22 cellular contexts compared by ENCODE assay signal in the genomic region with DNA sequence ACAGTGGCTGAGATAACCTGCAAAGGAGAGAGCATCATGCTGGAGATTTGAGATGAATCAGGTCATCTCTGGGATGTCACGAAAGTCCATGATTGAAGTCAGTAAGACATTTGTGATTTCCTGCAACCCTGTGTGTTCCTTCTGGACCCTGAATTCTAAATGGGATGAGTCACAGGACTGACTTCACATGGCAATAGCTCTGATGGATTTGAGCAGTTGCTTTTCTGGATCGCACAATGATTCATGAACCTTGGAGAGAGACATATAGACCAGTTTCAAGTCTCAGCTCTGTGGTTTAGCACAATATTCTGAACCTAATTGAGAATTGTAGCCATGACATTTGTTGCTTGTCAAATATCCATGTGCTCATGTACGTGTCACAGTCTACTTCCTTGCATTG.
DNase-seq lines count a peak whose midpoint lies in the region; ATAC-seq, FAIRE-seq and TF ChIP-seq lines count a peak whose summit lies in the region.
"Had no signal": no experiment of that assay in that cellular context is flagged by ENCODE, and none has a peak within 500 bp of the region (broad histone marks: within the 10 kb centered on the region; RNA-seq: fewer than 3 reads in every experiment).

No MANE protein-coding gene starts in this region.

- H3K4me3 Mint-ChIP-seq in activated naive CD8-positive, alpha-beta T cell treated with anti-CD3 and anti-CD28 coated beads, Interleukin-2, amount 50 U/mL, for 24 hours = no peak overlapping the region
- no peak overlapping the region for H3K4me3 Mint-ChIP-seq in activated naive CD8-positive, alpha-beta T cell treated with anti-CD3 and anti-CD28 coated beads for 36 hours
- no peak overlapping the region for H3K4me3 Mint-ChIP-seq in naive thymus-derived CD4-positive, alpha-beta T cell
- H3K4me3 Mint-ChIP-seq: CD4-positive, alpha-beta memory T cell had no signal

- DNase-seq in activated naive CD8-positive, alpha-beta T cell treated with anti-CD3 and anti-CD28 coated beads, Interleukin-2, amount 50 U/mL, for 24 hours = no peak
- no peak for DNase-seq in activated naive CD8-positive, alpha-beta T cell treated with anti-CD3 and anti-CD28 coated beads for 36 hours
- DNase-seq in PC-3 (peak; percentile 15), foreskin fibroblast (peak; percentile 11 to 40), GM12892 (ENCODE audit: insufficient read length) (no peak), HepG2 (ENCODE audit: low spot score) (no peak)
- DNase-seq in naive thymus-derived CD4-positive, alpha-beta T cell = no peak
- DNase-seq: 8988T; Calu3; CD4-positive, alpha-beta memory T cell; GDM1; H7; MG63; NCI-H1092; NCI-H510A treated with DMSO at 0.1 percent for 48 hours; NCI-H82 had no signal

- TF ChIP-seq CTCF in PC-3 (conservative IDR thresholded peaks at IDR 0.05; ENCODE audit: low read depth, low read length) (no peak), foreskin fibroblast (IDR thresholded peaks at IDR 0.05; ENCODE audit: low read depth, low read length) (no peak), HepG2 (CRISPR knock-in tag; IDR thresholded peaks at IDR 0.05) (no peak)

- H3K9me2 ChIP-seq in PC-3 (replicated peaks; ENCODE audit: low read length) = no peaks in the 10 kb centered on the region

- BruUV-seq in PC-3 (replicated peaks; lab: Mats Ljungman, UMichigan) (no TSS peak), HepG2 (replicated peaks; lab: Mats Ljungman, UMichigan) (no TSS peak)

- POLR2A ChIA-PET in PC-3 (lab: Charles Lee; ENCODE audit: unreplicated experiment) = no interaction called here
- POLR2A ChIA-PET in naive thymus-derived CD4-positive, alpha-beta T cell (lab: Charles Lee) = no interaction called here
- POLR2A ChIA-PET in HepG2 (lab: Yijun Ruan, JAX) = no interaction called here

- H3K4me1 Mint-ChIP-seq in activated naive CD8-positive, alpha-beta T cell treated with anti-CD3 and anti-CD28 coated beads, Interleukin-2, amount 50 U/mL, for 24 hours = no peaks in the 10 kb centered on the region
- no peaks in the 10 kb centered on the region for H3K4me1 Mint-ChIP-seq in activated naive CD8-positive, alpha-beta T cell treated with anti-CD3 and anti-CD28 coated beads for 36 hours
- no peaks in the 10 kb centered on the region for H3K4me1 Mint-ChIP-seq in naive thymus-derived CD4-positive, alpha-beta T cell
- H3K4me1 Mint-ChIP-seq: CD4-positive, alpha-beta memory T cell had no signal

- H3K27ac ChIP-seq in PC-3 (ENCODE audit: low read length) (no peak overlapping the region), HepG2 (ENCODE audit: extremely low read length, insufficient read depth, low read length) (no peak overlapping the region)
- no peak overlapping the region for H3K27ac ChIP-seq in naive thymus-derived CD4-positive, alpha-beta T cell (ENCODE audit: low read depth, low read length)
- H3K27ac ChIP-seq: HL-60, KMS-11, SK-N-MC had no signal

- CTCF ChIA-PET in PC-3 (lab: Charles Lee) (no interaction called here), HepG2 (lab: Yijun Ruan, JAX; ENCODE audit: low intra/inter-chr PET ratio, low total read pairs) (no interaction called here)
- CTCF ChIA-PET in naive thymus-derived CD4-positive, alpha-beta T cell (lab: Charles Lee) = no interaction called here

- no peak overlapping the region for H3K27ac Mint-ChIP-seq in activated naive CD8-positive, alpha-beta T cell treated with anti-CD3 and anti-CD28 coated beads, Interleukin-2, amount 50 U/mL, for 24 hours
- no peak overlapping the region for H3K27ac Mint-ChIP-seq in activated naive CD8-positive, alpha-beta T cell treated with anti-CD3 and anti-CD28 coated beads for 36 hours
- H3K27ac Mint-ChIP-seq in naive thymus-derived CD4-positive, alpha-beta T cell = no peak overlapping the region
- H3K27ac Mint-ChIP-seq: CD4-positive, alpha-beta memory T cell had no signal

- in situ Hi-C loops in HepG2 (cut with HindIII; ENCODE audit: extremely low pct_ligation_motif_present, low pct_unique_long_range_greater_than_20kb) = no loop called here

- intact Hi-C loops in PC-3 (cut with micrococcal nuclease) (no loop called here), HepG2 (cut with micrococcal nuclease; ENCODE audit: unreplicated experiment) (no loop called here)
- intact Hi-C loops in naive thymus-derived CD4-positive, alpha-beta T cell (cut with micrococcal nuclease) = no loop called here

- H3K27me3 ChIP-seq in PC-3 (ENCODE audit: low read length) (peaks cover 36% of the 10 kb centered on the region), HepG2 (ENCODE audit: control insufficient read depth in 1 of 2, insufficient read depth in 2 of 2, low read length in 2 of 2) (no peaks in the 10 kb centered on the region; a peak in 1 of 5 replicates)
- H3K27me3 ChIP-seq in naive thymus-derived CD4-positive, alpha-beta T cell (ENCODE audit: control insufficient read depth in 2 of 2, insufficient read depth in 2 of 2, low read length in 2 of 2) = no peaks in the 10 kb centered on the region
- H3K27me3 ChIP-seq: MG63 had no signal

- no peaks in the 10 kb centered on the region for H3K36me3 ChIP-seq in PC-3 (ENCODE audit: low read depth, low read length)
- no peaks in the 10 kb centered on the region for H3K36me3 ChIP-seq in naive thymus-derived CD4-positive, alpha-beta T cell (ENCODE audit: control insufficient read depth in 2 of 3, insufficient read depth in 3 of 3, low read length in 3 of 3)
- H3K36me3 ChIP-seq in HepG2 (replicated peaks in 1 of 2; ENCODE audit: control insufficient read depth in 1 of 2, insufficient read depth in 2 of 2, low read length in 2 of 2) = no peaks in the 10 kb centered on the region
- H3K36me3 ChIP-seq: MG63 had no signal

- H3K36me3 Mint-ChIP-seq in activated naive CD8-positive, alpha-beta T cell treated with anti-CD3 and anti-CD28 coated beads, Interleukin-2, amount 50 U/mL, for 24 hours (ENCODE audit: low read depth) = no peaks in the 10 kb centered on the region
- no peaks in the 10 kb centered on the region for H3K36me3 Mint-ChIP-seq in activated naive CD8-positive, alpha-beta T cell treated with anti-CD3 and anti-CD28 coated beads for 36 hours
- no peaks in the 10 kb centered on the region for H3K36me3 Mint-ChIP-seq in naive thymus-derived CD4-positive, alpha-beta T cell
- H3K36me3 Mint-ChIP-seq: CD4-positive, alpha-beta memory T cell had no signal

- H3K4me1 ChIP-seq in PC-3 (ENCODE audit: insufficient read depth, low read length) (no peaks in the 10 kb centered on the region; the same call in 1 of the 2 replicates), HepG2 (ENCODE audit: insufficient read depth, low read length) (no peaks in the 10 kb centered on the region)
- no peaks in the 10 kb centered on the region for H3K4me1 ChIP-seq in naive thymus-derived CD4-positive, alpha-beta T cell (ENCODE audit: control insufficient read depth in 2 of 2, insufficient read depth in 2 of 2, low read length in 2 of 2)

- no peaks in the 10 kb centered on the region for H3F3A ChIP-seq in PC-3 (ENCODE audit: low read length, unreplicated experiment)

- H4K20me1 ChIP-seq in PC-3 (ENCODE audit: low read length) = no peaks in the 10 kb centered on the region
- H4K20me1 ChIP-seq in HepG2 (ENCODE audit: insufficient read depth, low read length) = no peaks in the 10 kb centered on the region

- H3K79me2 ChIP-seq in PC-3 (ENCODE audit: low read length) (no peaks in the 10 kb centered on the region), HepG2 (ENCODE audit: insufficient read depth, low read length) (no peaks in the 10 kb centered on the region)

- WGBS in HepG2 (ENCODE audit: low lambda C conversion rate) = 0% methylated on average over 3 of the region's 3 CpGs

- TF ChIP-seq POLR2A in GM12892 (IDR thresholded peaks at IDR 0.05; ENCODE audit: low read depth, low read length) = no peak
- TF ChIP-seq POLR2A in HepG2 (IDR thresholded peaks at IDR 0.05; ENCODE audit: insufficient read depth in 1 of 2, low read depth in 2 of 2, low read length in 2 of 2) = no peak

- H3K4me3 ChIP-seq in PC-3 (ENCODE audit: low read length) (no peak overlapping the region), foreskin fibroblast (ENCODE audit: low read depth in 1 of 2, low read length in 2 of 2) (no peak overlapping the region), HepG2 (replicated peaks in 1 of 3; ENCODE audit: insufficient read depth in 1 of 3, low read depth in 2 of 3, low read length in 3 of 3) (no peak overlapping the region)
- H3K4me3 ChIP-seq in naive thymus-derived CD4-positive, alpha-beta T cell (ENCODE audit: low read length) = no peak overlapping the region
- H3K4me3 ChIP-seq: MG63, SK-N-MC had no signal

- TF ChIP-seq EP300 in HepG2 (IDR thresholded peaks at IDR 0.05; ENCODE audit: low read depth in 2 of 2, low read length in 2 of 2) (no peak), HepG2 (CRISPR knock-in tag; IDR thresholded peaks at IDR 0.05; ENCODE audit: borderline replicate concordance) (no peak)

- H2AFZ ChIP-seq in PC-3 (ENCODE audit: low read length) = no peak overlapping the region
- no peak overlapping the region for H2AFZ ChIP-seq in HepG2 (ENCODE audit: low read length)

- FAIRE-seq in GM12892 (lab: Jason Lieb, UNC) (no peak), HepG2 (lab: Jason Lieb, UNC) (no peak)
- FAIRE-seq: GM12891 had no signal

- H3K9ac ChIP-seq in PC-3 (ENCODE audit: low read length) (no peak overlapping the region), HepG2 (ENCODE audit: insufficient read depth, low read depth, low read length) (no peak overlapping the region)
- H3K9ac ChIP-seq: KMS-11 had no signal

- H3K27me3 Mint-ChIP-seq in activated naive CD8-positive, alpha-beta T cell treated with anti-CD3 and anti-CD28 coated beads, Interleukin-2, amount 50 U/mL, for 24 hours = peaks cover 23% of the 10 kb centered on the region
- peaks cover 48% of the 10 kb centered on the region for H3K27me3 Mint-ChIP-seq in activated naive CD8-positive, alpha-beta T cell treated with anti-CD3 and anti-CD28 coated beads for 36 hours
- H3K27me3 Mint-ChIP-seq in naive thymus-derived CD4-positive, alpha-beta T cell = peaks cover 8 to 63% (median 45%) of the 10 kb centered on the region in 5 donors

- H3K4me2 ChIP-seq in PC-3 (ENCODE audit: low read length) = no peak overlapping the region
- H3K4me2 ChIP-seq in HepG2 (ENCODE audit: low read depth, low read length) = no peak overlapping the region
- H3K4me2 ChIP-seq: KMS-11 had no signal

- no peaks in the 10 kb centered on the region for H3K9me3 ChIP-seq in PC-3 (ENCODE audit: low read length)
- H3K9me3 ChIP-seq in naive thymus-derived CD4-positive, alpha-beta T cell (ENCODE audit: control insufficient read depth in 2 of 3, low read length in 3 of 3) = no peaks in the 10 kb centered on the region
- H3K9me3 ChIP-seq in HepG2 (ENCODE audit: low read length) = no peaks in the 10 kb centered on the region

- peak; percentile 36 for ATAC-seq in activated naive CD8-positive, alpha-beta T cell treated with anti-CD3 and anti-CD28 coated beads, Interleukin-2, amount 50 U/mL, for 24 hours
- ATAC-seq in PC-3 = no peak
- ATAC-seq in naive thymus-derived CD4-positive, alpha-beta T cell = no peak
- no peak for ATAC-seq in HepG2
- ATAC-seq in GM19452 (IDR thresholded peaks at IDR 0.05; ENCODE audit: unreplicated experiment) = no peak
- ATAC-seq: Right ventricle myocardium inferior had no signal

- no peak for TF ChIP-seq RAD21 in HepG2 (CRISPR knock-in tag; IDR thresholded peaks at IDR 0.05)

- H3K9me3 Mint-ChIP-seq in activated naive CD8-positive, alpha-beta T cell treated with anti-CD3 and anti-CD28 coated beads, Interleukin-2, amount 50 U/mL, for 24 hours = no peaks in the 10 kb centered on the region
- peaks cover 2% of the 10 kb centered on the region for H3K9me3 Mint-ChIP-seq in activated naive CD8-positive, alpha-beta T cell treated with anti-CD3 and anti-CD28 coated beads for 36 hours
- peaks cover 0 to 28% (median 14%) of the 10 kb centered on the region in 11 donors for H3K9me3 Mint-ChIP-seq in naive thymus-derived CD4-positive, alpha-beta T cell

Comparison
In these comparisons a context has a peak if more than half of its experiments do, and no peak if none do; other contexts are left out.
1. DNase-seq: peak in PC-3 (single experiment) and foreskin fibroblast (2 of 2); none in activated naive CD8-positive, alpha-beta T cell treated with anti-CD3 and anti-CD28 coated beads, Interleukin-2, amount 50 U/mL, for 24 hours (single experiment), activated naive CD8-positive, alpha-beta T cell treated with anti-CD3 and anti-CD28 coated beads for 36 hours (single experiment), GM12892 (single experiment), naive thymus-derived CD4-positive, alpha-beta T cell (0 of 9) and HepG2 (single experiment).